In genomic region chr2:88091943-88092342, GRCh38 we compare ENCODE assay signal across 17 cellular contexts. TPM values are rescaled to one million over a fixed set of nuclear protein-coding genes. Genes with fewer than 3 reads are reported as not detected.
"Had no signal": no experiment of that assay in that cellular context is flagged by ENCODE, and none has a peak within 500 bp of the region (broad histone marks: within the 10 kb centered on the region; RNA-seq: fewer than 3 reads in every experiment).

No MANE protein-coding gene starts in this region.

- H3K27ac ChIP-seq: body of pancreas, hepatocyte, pancreas, stomach, thyroid gland had no signal

- H3K36me3 ChIP-seq: pancreas, stomach, thyroid gland had no signal

- H3K27me3 ChIP-seq: body of pancreas, hepatocyte, pancreas, stomach, thyroid gland had no signal

- H3K4me1 ChIP-seq: body of pancreas, pancreas, stomach, thyroid gland had no signal

- DNase-seq: amniotic stem cell; body of pancreas; effector memory CD8-positive, alpha-beta T cell; kidney; left ventricle myocardium inferior; pancreas; stimulated activated CD4-positive, alpha-beta T cell treated with anti-CD3 and anti-CD28 coated beads, Interleukin-15, amount 100 ng/mL, for 24 hours; stimulated activated CD4-positive, alpha-beta T cell treated with anti-CD3 and anti-CD28 coated beads, Interleukin-4, amount 100 ng/mL, for 24 hours; stomach; thyroid gland had no signal

- H3K9me3 ChIP-seq: body of pancreas, left ventricle myocardium inferior, pancreas, stomach, thyroid gland had no signal

- ATAC-seq: activated CD4-positive, CD25-positive, alpha-beta regulatory T cell treated with anti-CD3 and anti-CD28 coated beads, Interleukin-2, amount 50 U/mL, for 24 hours; activated naive CD4-positive, alpha-beta T cell treated with anti-CD3 and anti-CD28 coated beads, Interleukin-2, amount 50 U/mL, for 72 hours; body of pancreas; effector memory CD8-positive, alpha-beta T cell; pancreas had no signal

- H3K4me3 ChIP-seq: body of pancreas, hepatocyte, left ventricle myocardium inferior, pancreas, stomach, thyroid gland had no signal

RNA-seq across cellular contexts. Expression of gene SMYD1, which starts 24.3 kb away (rescaled TPM):
- total RNA-seq: activated naive CD4-positive, alpha-beta T cell treated with anti-CD3 and anti-CD28 coated beads, Interleukin-2, amount 50 U/mL, for 72 hours; activated T-helper 2 cell treated with anti-CD3 and anti-CD28 coated beads, Interferon-gamma antibody, Interleukin-2, Interleukin-4, amounts not matched to agents 10 μg/mL and 5 μg/mL and 100 μg/mL, durations not matched to agents 14 hours and 24 hours and 36 hours; body of pancreas; epithelial cell of proximal tubule; hepatocyte; kidney; mesenteric fat pad; renal cortical epithelial cell; thyroid gland had no signal

RNA-seq across cellular contexts. Expression of gene FABP1, which starts 35.9 kb away (rescaled TPM):
- total RNA-seq: activated naive CD4-positive, alpha-beta T cell treated with anti-CD3 and anti-CD28 coated beads, Interleukin-2, amount 50 U/mL, for 72 hours; activated T-helper 2 cell treated with anti-CD3 and anti-CD28 coated beads, Interferon-gamma antibody, Interleukin-2, Interleukin-4, amounts not matched to agents 10 μg/mL and 5 μg/mL and 100 μg/mL, durations not matched to agents 14 hours and 24 hours and 36 hours; body of pancreas; epithelial cell of proximal tubule; kidney; left ventricle myocardium inferior; renal cortical epithelial cell; thyroid gland had no signal
